Comparison of ENCODE assay signal across 14 cellular contexts in genomic region chr5:6652025-6652424, GRCh38. TPM values are rescaled to one million over a fixed set of nuclear protein-coding genes. Genes with fewer than 3 reads are reported as not detected.
DNase-seq lines count a peak whose midpoint lies in the region; ATAC-seq and TF ChIP-seq lines count a peak whose summit lies in the region.
"Had no signal": no experiment of that assay in that cellular context is flagged by ENCODE, and none has a peak within 500 bp of the region (broad histone marks: within the 10 kb centered on the region; RNA-seq: fewer than 3 reads in every experiment).

No MANE protein-coding gene starts in this region.

- no peaks in the 10 kb centered on the region for H4K20me1 ChIP-seq in OCI-LY1 (ENCODE audit: insufficient read depth, low read length)

- H2AFZ ChIP-seq in OCI-LY1 (ENCODE audit: low read length): no peak overlapping the region

- ATAC-seq in GM18505 (IDR thresholded peaks at IDR 0.05; ENCODE audit: unreplicated experiment) (peak; percentile 86), GM21515 (IDR thresholded peaks at IDR 0.05; ENCODE audit: unreplicated experiment) (peak; percentile 83), HG03108 (IDR thresholded peaks at IDR 0.05; ENCODE audit: unreplicated experiment) (peak; percentile 98)
- ATAC-seq: activated naive CD8-positive, alpha-beta T cell treated with anti-CD3 and anti-CD28 coated beads, Interleukin-2, amount 50 U/mL, for 24 hours; Panc1 had no signal

- no peaks in the 10 kb centered on the region; the same call in 1 of the 2 replicates for H3F3A ChIP-seq in OCI-LY1 (ENCODE audit: insufficient read depth, low read length)

- H3K27me3 ChIP-seq in OCI-LY1 (ENCODE audit: insufficient read depth, low read length): no peaks in the 10 kb centered on the region
- H3K27me3 ChIP-seq: thyroid gland had no signal

- no peak overlapping the region for H3K9ac ChIP-seq in OCI-LY1 (ENCODE audit: low read length)

- H3K9me3 Mint-ChIP-seq in endothelial cell (ENCODE audit: unreplicated experiment): no peaks in the 10 kb centered on the region

- no peaks in the 10 kb centered on the region for H3K9me2 ChIP-seq in OCI-LY1 (ENCODE audit: low read depth, low read length)

- DNase-seq in coronary artery (ENCODE audit: low spot score) (no peak), GDM1 (lab: John Stamatoyannopoulos, UW) (no peak), endothelial cell (ENCODE audit: low spot score) (no peak), dedifferentiated amniotic fluid mesenchymal stem cell (ENCODE audit: extremely low spot score) (no peak)
- DNase-seq: activated CD4-positive, alpha-beta T cell treated with anti-CD3 and anti-CD28 coated beads for 1 hour; activated naive CD8-positive, alpha-beta T cell treated with anti-CD3 and anti-CD28 coated beads, Interleukin-2, amount 50 U/mL, for 24 hours; CD4-positive, alpha-beta T cell; stimulated activated CD4-positive, alpha-beta T cell treated with anti-CD3 and anti-CD28 coated beads, Interleukin-4, amount 100 ng/mL, for 4 hours; thyroid gland had no signal

- no peak for TF ChIP-seq POLR2A in GM18505 (IDR thresholded peaks at IDR 0.05; ENCODE audit: borderline replicate concordance, extremely low read depth, insufficient read depth, insufficient read length)

- no peaks in the 10 kb centered on the region for H3K4me1 Mint-ChIP-seq in endothelial cell (ENCODE audit: unreplicated experiment)
- H3K4me1 Mint-ChIP-seq: activated naive CD8-positive, alpha-beta T cell treated with anti-CD3 and anti-CD28 coated beads, Interleukin-2, amount 50 U/mL, for 24 hours had no signal

- no peak overlapping the region for H3K4me3 Mint-ChIP-seq in endothelial cell (ENCODE audit: unreplicated experiment)
- H3K4me3 Mint-ChIP-seq: activated naive CD8-positive, alpha-beta T cell treated with anti-CD3 and anti-CD28 coated beads, Interleukin-2, amount 50 U/mL, for 24 hours; CD4-positive, alpha-beta T cell had no signal

- H3K9me3 ChIP-seq in OCI-LY1 (ENCODE audit: low read length): peaks cover 13% of the 10 kb centered on the region
- H3K9me3 ChIP-seq: thyroid gland had no signal

- peaks cover 46% of the 10 kb centered on the region for H3K36me3 ChIP-seq in OCI-LY1 (ENCODE audit: insufficient read depth, low read length)

- peak overlapping the region; percentile 18 for H3K4me3 ChIP-seq in OCI-LY1 (ENCODE audit: low read depth, low read length, poor library complexity, severe bottlenecking)
- no peak overlapping the region for H3K4me3 ChIP-seq in coronary artery
- H3K4me3 ChIP-seq: thyroid gland had no signal

- H3K27me3 Mint-ChIP-seq in endothelial cell (ENCODE audit: unreplicated experiment): peaks cover 2% of the 10 kb centered on the region
- H3K27me3 Mint-ChIP-seq: activated naive CD8-positive, alpha-beta T cell treated with anti-CD3 and anti-CD28 coated beads, Interleukin-2, amount 50 U/mL, for 24 hours; CD4-positive, alpha-beta T cell had no signal

- peak overlapping the region; percentile 79 for H3K27ac ChIP-seq in OCI-LY1 (ENCODE audit: low read depth, low read length, poor library complexity, severe bottlenecking)
- no peak overlapping the region for H3K27ac ChIP-seq in coronary artery
- H3K27ac ChIP-seq: thyroid gland had no signal

- H3K79me2 ChIP-seq in OCI-LY1 (ENCODE audit: insufficient read depth, low read length): no peaks in the 10 kb centered on the region

- H3K36me3 Mint-ChIP-seq in endothelial cell (ENCODE audit: low read depth, unreplicated experiment): peaks cover 31% of the 10 kb centered on the region

- no peak for TF ChIP-seq CTCF in OCI-LY1 (IDR thresholded peaks at IDR 0.05; ENCODE audit: low read length)
- TF ChIP-seq CTCF in coronary artery (IDR thresholded peaks at IDR 0.05): no peak
- no peak for TF ChIP-seq CTCF in endothelial cell (IDR thresholded peaks at IDR 0.05; ENCODE audit: unreplicated experiment)

- H3K4me1 ChIP-seq in OCI-LY1 (ENCODE audit: insufficient read depth, low read length, severe bottlenecking): peaks cover 31% of the 10 kb centered on the region
- H3K4me1 ChIP-seq: thyroid gland had no signal

- peak overlapping the region; percentile 36; the same call in 1 of the 2 replicates for H3K4me2 ChIP-seq in OCI-LY1 (ENCODE audit: low read length)

- no peak overlapping the region for H3K27ac Mint-ChIP-seq in endothelial cell (ENCODE audit: unreplicated experiment)
- H3K27ac Mint-ChIP-seq: activated naive CD8-positive, alpha-beta T cell treated with anti-CD3 and anti-CD28 coated beads, Interleukin-2, amount 50 U/mL, for 24 hours; CD4-positive, alpha-beta T cell had no signal

RNA-seq across cellular contexts. Expression of gene SRD5A1, which starts 18.8 kb away (rescaled TPM):
- total RNA-seq in endothelial cell (ENCODE audit: unreplicated experiment): 21.6 TPM

RNA-seq across cellular contexts. Expression of gene NSUN2, which starts 19.2 kb away (rescaled TPM):
- total RNA-seq in endothelial cell (ENCODE audit: unreplicated experiment): 70.2 TPM
